1 cellular context compared by ENCODE assay signal in genomic region chr16:31022574-31023251, GRCh38.
TF ChIP-seq lines count a peak whose summit lies in the region.

No MANE protein-coding gene starts in this region.

TF ChIP-seq in HepG2, 621 proteins besides CTCF, POLR2A, EP300 and RAD21 (continued from another document and continues in another):
- no peak for TF ChIP-seq ZNF609 (CRISPR knock-in tag; IDR thresholded peaks at IDR 0.05; ENCODE audit: borderline replicate concordance)
- no peak for TF ChIP-seq TRIM22 (IDR thresholded peaks at IDR 0.05)
- TF ChIP-seq ZSCAN9 (CRISPR knock-in tag; IDR thresholded peaks at IDR 0.05; ENCODE audit: borderline replicate concordance), result no peak
- TF ChIP-seq HIC2 (CRISPR knock-in tag; IDR thresholded peaks at IDR 0.05; ENCODE audit: low read depth), result peak; percentile 38; the same call in 1 of the 2 replicates
- TF ChIP-seq ZNF431 (CRISPR knock-in tag; IDR thresholded peaks at IDR 0.05; ENCODE audit: borderline replicate concordance, low read depth), result no peak
- TF ChIP-seq ZFP91 (CRISPR knock-in tag; IDR thresholded peaks at IDR 0.05; ENCODE audit: borderline replicate concordance), result 0 out of 2 replicates have a peak, but pooled peaks have one; percentile 14
- TF ChIP-seq RFX1 (IDR thresholded peaks at IDR 0.05), result no peak
- no peak for TF ChIP-seq ZUFSP (CRISPR knock-in tag; IDR thresholded peaks at IDR 0.05; ENCODE audit: borderline replicate concordance)
- TF ChIP-seq ARID3A (IDR thresholded peaks at IDR 0.05; ENCODE audit: low read depth, low read length), result no peak
- no peak for TF ChIP-seq RARG (CRISPR knock-in tag; IDR thresholded peaks at IDR 0.05; ENCODE audit: low read depth)
- no peak for TF ChIP-seq MATR3 (CRISPR knock-in tag; IDR thresholded peaks at IDR 0.05)
- TF ChIP-seq ZNF780A (CRISPR knock-in tag; IDR thresholded peaks at IDR 0.05), result no peak
- no peak for TF ChIP-seq SIX1 (CRISPR knock-in tag; IDR thresholded peaks at IDR 0.05; ENCODE audit: borderline replicate concordance)
- no peak for TF ChIP-seq CHD2 (IDR thresholded peaks at IDR 0.05; ENCODE audit: low read depth, low read length)
- no peak for TF ChIP-seq ZNF124 (CRISPR knock-in tag; IDR thresholded peaks at IDR 0.05)
- TF ChIP-seq DNMT1 (CRISPR knock-in tag; IDR thresholded peaks at IDR 0.05), result no peak
- TF ChIP-seq NKX3-1 (CRISPR knock-in tag; IDR thresholded peaks at IDR 0.05), result no peak
- TF ChIP-seq ZNF816 (CRISPR knock-in tag; IDR thresholded peaks at IDR 0.05; ENCODE audit: borderline replicate concordance), result no peak
- TF ChIP-seq JUND (CRISPR knock-in tag; IDR thresholded peaks at IDR 0.05), result no peak
- TF ChIP-seq ZNF335 (CRISPR knock-in tag; IDR thresholded peaks at IDR 0.05), result no peak
- TF ChIP-seq JUNB (CRISPR knock-in tag; IDR thresholded peaks at IDR 0.05; ENCODE audit: borderline replicate concordance), result no peak
- TF ChIP-seq PREB (CRISPR knock-in tag; IDR thresholded peaks at IDR 0.05), result no peak
- TF ChIP-seq CBX1 (IDR thresholded peaks at IDR 0.05; ENCODE audit: low read depth), result no peak
- no peak for TF ChIP-seq HNRNPH1 (optimal IDR thresholded peaks at IDR 0.05; ENCODE audit: low read depth, low read length)
- TF ChIP-seq ZNF670 (CRISPR knock-in tag; IDR thresholded peaks at IDR 0.05; ENCODE audit: borderline replicate concordance), result no peak
- TF ChIP-seq ARID5B (CRISPR knock-in tag; IDR thresholded peaks at IDR 0.05), result no peak
- peak; percentile 77; the same call in 1 of the 2 replicates for TF ChIP-seq ZNF296 (CRISPR knock-in tag; conservative IDR thresholded peaks at IDR 0.05)
- no peak for TF ChIP-seq BRD4 (CRISPR knock-in tag; IDR thresholded peaks at IDR 0.05)
- 0 out of 2 replicates have a peak, but pooled peaks have one; percentile 12 for TF ChIP-seq KLF12 (CRISPR knock-in tag; IDR thresholded peaks at IDR 0.05; ENCODE audit: borderline replicate concordance)
- no peak for TF ChIP-seq ZNF740 (CRISPR knock-in tag; IDR thresholded peaks at IDR 0.05)
- TF ChIP-seq ZSCAN30 (CRISPR knock-in tag; IDR thresholded peaks at IDR 0.05), result no peak
- no peak for TF ChIP-seq SOX13 (IDR thresholded peaks at IDR 0.05)
- 0 out of 4 replicates have a peak, but pooled peaks of 1 of the 2 experiments have one; percentile 22 for TF ChIP-seq SOX13 (CRISPR knock-in tag; conservative IDR thresholded peaks at IDR 0.05 in 1 of 2, IDR thresholded peaks at IDR 0.05 in 1 of 2)
- TF ChIP-seq EHMT2 (IDR thresholded peaks at IDR 0.05; ENCODE audit: borderline replicate concordance, low read depth, low read length), result no peak
- TF ChIP-seq ZSCAN25 (CRISPR knock-in tag; IDR thresholded peaks at IDR 0.05), result no peak
- TF ChIP-seq STAG1 (CRISPR knock-in tag; IDR thresholded peaks at IDR 0.05), result 0 out of 2 replicates have a peak, but pooled peaks have one; percentile 3
- TF ChIP-seq ZNF749 (CRISPR knock-in tag; IDR thresholded peaks at IDR 0.05; ENCODE audit: borderline replicate concordance), result no peak
- no peak for TF ChIP-seq CENPX (CRISPR knock-in tag; IDR thresholded peaks at IDR 0.05)
- TF ChIP-seq TFDP1 (CRISPR knock-in tag; IDR thresholded peaks at IDR 0.05; ENCODE audit: borderline replicate concordance), result no peak
- TF ChIP-seq MIXL1 (CRISPR knock-in tag; IDR thresholded peaks at IDR 0.05), result no peak
- TF ChIP-seq ETV5 (CRISPR knock-in tag; IDR thresholded peaks at IDR 0.05; ENCODE audit: borderline replicate concordance), result no peak
- TF ChIP-seq SUZ12 (IDR thresholded peaks at IDR 0.05; ENCODE audit: low read depth, low read length), result no peak
- TF ChIP-seq ZNF776 (CRISPR knock-in tag; IDR thresholded peaks at IDR 0.05), result no peak
- TF ChIP-seq LBX2 (CRISPR knock-in tag; IDR thresholded peaks at IDR 0.05; ENCODE audit: borderline replicate concordance), result no peak
